In the genomic region with DNA sequence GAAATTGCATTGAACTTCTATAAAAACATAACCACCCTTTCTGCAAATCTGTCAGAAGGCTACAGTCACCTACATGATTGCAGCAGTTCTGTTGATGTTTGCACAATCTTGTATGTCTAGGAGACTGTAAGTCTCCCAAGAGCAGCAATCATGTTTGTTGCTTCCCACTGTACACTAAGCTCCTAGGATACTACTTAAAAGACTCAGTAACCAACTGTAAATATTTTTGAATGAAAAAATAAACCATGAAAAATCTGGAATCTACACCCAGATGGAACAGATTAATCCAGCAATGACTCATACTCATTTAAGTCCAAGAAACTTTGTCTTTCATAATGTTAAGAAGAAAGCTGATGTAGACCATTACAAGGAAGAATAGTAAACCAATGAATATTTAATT, we compare ENCODE assay signal across 15 cellular contexts.
DNase-seq lines count a peak whose midpoint lies in the region; ATAC-seq and TF ChIP-seq lines count a peak whose summit lies in the region.
"Had no signal": no experiment of that assay in that cellular context is flagged by ENCODE, and none has a peak within 500 bp of the region (broad histone marks: within the 10 kb centered on the region; RNA-seq: fewer than 3 reads in every experiment).

No MANE protein-coding gene starts in this region.

- H3K9ac ChIP-seq in SK-N-MC (ENCODE audit: insufficient read length), result no peak overlapping the region

- ATAC-seq in HG02884 (IDR thresholded peaks at IDR 0.05; ENCODE audit: unreplicated experiment), result no peak
- ATAC-seq: K562 had no signal

- H3K36me3 ChIP-seq in SK-N-MC (ENCODE audit: insufficient read depth, low read length), result peaks cover 3% of the 10 kb centered on the region; the same call in 1 of the 2 replicates
- H3K36me3 ChIP-seq in effector memory CD4-positive, alpha-beta T cell (ENCODE audit: control insufficient read depth, insufficient read depth, low read length), result no peaks in the 10 kb centered on the region
- H3K36me3 ChIP-seq: thoracic aorta had no signal

- H3K27ac ChIP-seq in SK-N-MC, result peak overlapping the region; percentile 99
- H3K27ac ChIP-seq in effector memory CD4-positive, alpha-beta T cell (ENCODE audit: insufficient read depth, low read length, poor library complexity, severe bottlenecking), result no peak overlapping the region
- H3K27ac ChIP-seq: dorsolateral prefrontal cortex, thoracic aorta had no signal

- no peaks in the 10 kb centered on the region for H3K27me3 ChIP-seq in effector memory CD4-positive, alpha-beta T cell (replicated peaks; ENCODE audit: control insufficient read depth, insufficient read depth, low read length, poor library complexity, severe bottlenecking)
- H3K27me3 ChIP-seq: dorsolateral prefrontal cortex had no signal

- H3K4me1 ChIP-seq in effector memory CD4-positive, alpha-beta T cell (ENCODE audit: control insufficient read depth, insufficient read depth, low read length, poor library complexity, severe bottlenecking), result no peaks in the 10 kb centered on the region

- H3K9me3 ChIP-seq in SK-N-MC (ENCODE audit: low read depth, low read length), result no peaks in the 10 kb centered on the region; the same call in 1 of the 2 replicates
- H3K9me3 ChIP-seq in effector memory CD4-positive, alpha-beta T cell (ENCODE audit: control insufficient read depth, low read length), result no peaks in the 10 kb centered on the region
- H3K9me3 ChIP-seq: thoracic aorta had no signal

- no peak for TF ChIP-seq CTCF in retinal pigment epithelial cell (conservative IDR thresholded peaks at IDR 0.05; ENCODE audit: low read depth, low read length)

- DNase-seq in GM04503 (ENCODE audit: low read depth) (peak; percentile 100), SK-N-MC (ENCODE audit: low read depth, low spot score) (peak; percentile 99), fibroblast of peridontal ligament (ENCODE audit: extremely low read depth) (peak; percentile 100), retinal pigment epithelial cell (ENCODE audit: low read depth) (peak; percentile 84), SW480 (ENCODE audit: low spot score) (no peak), DMS 273 (lab: John Stamatoyannopoulos, UW; ENCODE audit: unreplicated experiment) (no peak)
- no peak for DNase-seq in effector memory CD4-positive, alpha-beta T cell
- DNase-seq: activated B cell treated with CpG ODN at 0.5 μM for 24 hours; activated CD8-positive, alpha-beta memory T cell treated with anti-CD3 and anti-CD28 coated beads, Interleukin-2, amount 50 U/mL, for 4 hours; dorsolateral prefrontal cortex; NCI-H187 treated with DMSO at 0.1 percent for 48 hours; NCI-H82 had no signal

- H3K4me3 ChIP-seq in SK-N-MC (peak overlapping the region; percentile 44), retinal pigment epithelial cell (ENCODE audit: low read length) (no peak overlapping the region)
- H3K4me3 ChIP-seq in effector memory CD4-positive, alpha-beta T cell (ENCODE audit: insufficient read depth, low read depth, low read length, poor library complexity, severe bottlenecking), result no peak overlapping the region
- H3K4me3 ChIP-seq: dorsolateral prefrontal cortex, K562, thoracic aorta had no signal

Comparison
In these comparisons a context has a peak if more than half of its experiments do, and no peak if none do; other contexts are left out.
1. DNase-seq: peak in GM04503 (single experiment), SK-N-MC (single experiment), fibroblast of peridontal ligament (single experiment) and retinal pigment epithelial cell (single experiment); none in effector memory CD4-positive, alpha-beta T cell (0 of 3), SW480 (single experiment) and DMS 273 (single experiment).